1 cellular context compared by ENCODE assay signal in the genomic region with DNA sequence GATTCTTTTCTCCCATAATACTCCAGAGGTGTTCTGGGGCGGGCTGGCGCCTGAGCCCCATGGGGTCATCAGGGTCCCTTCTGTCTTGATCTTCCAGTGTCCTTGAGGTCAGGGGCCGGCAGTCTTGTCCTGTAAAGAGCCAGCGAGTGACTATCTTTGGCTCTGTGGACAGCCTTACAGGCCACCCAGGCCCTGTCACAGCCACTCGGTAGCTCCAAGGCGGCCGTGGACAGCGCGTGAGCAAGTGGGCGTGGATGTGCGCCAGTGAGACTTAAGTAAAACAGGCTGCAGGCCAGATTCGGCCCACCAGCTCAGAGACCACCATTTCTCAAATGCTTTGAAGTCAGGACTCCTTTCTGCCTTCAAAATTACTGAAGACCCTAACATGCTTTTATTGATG.
TF ChIP-seq lines count a peak whose summit lies in the region.

No MANE protein-coding gene starts in this region.

TF ChIP-seq in GM23338, 12 proteins besides CTCF, POLR2A, EP300 and RAD21:
- no peak for TF ChIP-seq ZNF462 (CRISPR knock-in tag; IDR thresholded peaks at IDR 0.05)
- no peak for TF ChIP-seq ZNF114 (CRISPR knock-in tag; IDR thresholded peaks at IDR 0.05)
